Comparison of ENCODE assay signal across 29 cellular contexts in the genomic region with DNA sequence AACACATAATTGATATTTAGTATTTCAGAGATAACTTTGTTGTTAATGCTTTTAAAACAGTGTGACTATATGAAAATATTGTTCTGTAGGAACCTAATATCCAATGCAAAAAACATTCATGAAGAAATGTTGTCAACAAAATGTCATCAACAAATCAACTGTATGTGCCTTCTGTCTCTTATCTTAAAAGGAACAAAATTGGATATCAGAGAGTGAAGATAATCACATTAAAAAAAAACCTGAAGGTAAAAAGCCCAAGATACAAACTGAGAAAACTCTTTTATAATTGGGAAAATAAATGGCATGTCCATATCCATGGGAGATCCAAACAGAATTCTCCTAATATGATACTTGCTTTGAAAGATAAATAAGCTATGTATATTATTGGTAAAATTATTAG. TPM values are rescaled to one million over a fixed set of nuclear protein-coding genes. Genes with fewer than 3 reads are reported as not detected.
"Had no signal": no experiment of that assay in that cellular context is flagged by ENCODE, and none has a peak within 500 bp of the region (broad histone marks: within the 10 kb centered on the region; RNA-seq: fewer than 3 reads in every experiment).

No MANE protein-coding gene starts in this region.

- H3K4me1 ChIP-seq: colonic mucosa, esophagus muscularis mucosa, esophagus squamous epithelium, gastrocnemius medialis, gastroesophageal sphincter had no signal

- H3K36me3 ChIP-seq: colonic mucosa, esophagus squamous epithelium, gastrocnemius medialis, gastroesophageal sphincter had no signal

- H3K27ac ChIP-seq: colonic mucosa, coronary artery, dorsolateral prefrontal cortex, epithelial cell of prostate, esophagus muscularis mucosa, esophagus squamous epithelium, gastrocnemius medialis, gastroesophageal sphincter, heart left ventricle, hepatocyte had no signal

- H3K4me3 Mint-ChIP-seq: dendritic cell treated with granulocyte-macrophage colony-stimulating factor and Interleukin-4, amounts not matched to agents 40 ng/mL and 50 ng/mL, for 4 days; effector memory CD8-positive, alpha-beta T cell; endodermal cell had no signal

- ATAC-seq: effector memory CD8-positive, alpha-beta T cell; esophagus mucosa; gastrocnemius medialis; gastroesophageal sphincter; heart left ventricle; heart right ventricle had no signal

- H3K79me2 ChIP-seq: hepatocyte had no signal

- H3K27me3 ChIP-seq: colonic mucosa, dorsolateral prefrontal cortex, esophagus muscularis mucosa, esophagus squamous epithelium, gastrocnemius medialis, gastroesophageal sphincter, heart left ventricle, hepatocyte had no signal

- H3K27me3 Mint-ChIP-seq: dendritic cell treated with granulocyte-macrophage colony-stimulating factor and Interleukin-4, amounts not matched to agents 40 ng/mL and 50 ng/mL, for 4 days had no signal

- FAIRE-seq: colon, endometrium, endothelial cell of umbilical vein, frontal cortex had no signal

- H2AFZ ChIP-seq: hepatocyte had no signal

- H3K9me3 Mint-ChIP-seq: dendritic cell treated with granulocyte-macrophage colony-stimulating factor and Interleukin-4, amounts not matched to agents 40 ng/mL and 50 ng/mL, for 4 days; effector memory CD8-positive, alpha-beta T cell; endodermal cell had no signal

- H3K4me3 ChIP-seq: colonic mucosa, coronary artery, dorsolateral prefrontal cortex, esophagus muscularis mucosa, esophagus squamous epithelium, gastrocnemius medialis, gastroesophageal sphincter, heart left ventricle, heart right ventricle, hepatocyte had no signal

- DNase-seq: colonic mucosa; cortex of kidney; dermis blood vessel endothelial cell; dorsolateral prefrontal cortex; effector CD4-positive, alpha-beta T cell; effector CD8-positive, alpha-beta T cell; effector memory CD4-positive, alpha-beta T cell; effector memory CD8-positive, alpha-beta T cell; endodermal cell; esophagus squamous epithelium; foreskin fibroblast; foreskin melanocyte; gastrocnemius medialis; glutamatergic neuron; head of caudate nucleus; heart left ventricle; heart right ventricle had no signal

- H3K27ac Mint-ChIP-seq: dendritic cell treated with granulocyte-macrophage colony-stimulating factor and Interleukin-4, amounts not matched to agents 40 ng/mL and 50 ng/mL, for 4 days; effector memory CD8-positive, alpha-beta T cell; endodermal cell had no signal

- H3K9me3 ChIP-seq: colonic mucosa, esophagus muscularis mucosa, esophagus squamous epithelium, gastrocnemius medialis, gastroesophageal sphincter, heart left ventricle, heart right ventricle had no signal

- H3K4me2 ChIP-seq: hepatocyte had no signal

RNA-seq across cellular contexts. Expression of a gene that starts 33.9 kb away (rescaled TPM):
- polyA plus RNA-seq: fibroblast of lung had no signal
